Comparison of ENCODE assay signal across 24 cellular contexts in the genomic region with DNA sequence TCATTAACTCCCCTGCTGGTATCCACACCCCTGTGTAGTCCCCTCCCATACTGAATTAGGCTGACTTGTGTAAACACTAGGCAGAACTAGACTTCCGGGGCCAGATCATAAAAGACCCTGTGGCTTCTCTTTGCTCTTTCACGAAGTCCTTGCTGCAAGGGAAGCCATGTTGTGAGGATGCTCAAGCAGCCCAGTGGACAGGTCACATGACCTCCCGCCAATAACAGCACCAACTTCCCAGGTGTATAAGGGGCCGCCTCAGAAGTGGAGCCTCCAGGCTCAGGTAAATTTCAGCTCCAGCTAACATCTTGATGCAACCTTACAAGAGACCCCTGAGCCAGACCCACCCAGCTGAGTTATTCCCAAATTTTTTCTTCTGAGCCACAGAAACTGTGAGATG. TPM values are rescaled to one million over a fixed set of nuclear protein-coding genes. Genes with fewer than 3 reads are reported as not detected.
DNase-seq lines count a peak whose midpoint lies in the region; ATAC-seq, FAIRE-seq and TF ChIP-seq lines count a peak whose summit lies in the region.
"Had no signal": no experiment of that assay in that cellular context is flagged by ENCODE, and none has a peak within 500 bp of the region (broad histone marks: within the 10 kb centered on the region; RNA-seq: fewer than 3 reads in every experiment).

No MANE protein-coding gene starts in this region.

- H3K9me3 ChIP-seq in K562 (replicated peaks; ENCODE audit: control insufficient read depth, insufficient read depth, low read depth, low read length) = no peaks in the 10 kb centered on the region

- no peak overlapping the region for H3K4me2 ChIP-seq in K562 (ENCODE audit: insufficient read depth, low read length)
- H3K4me2 ChIP-seq: BLaER1 treated with 17β-estradiol and CSF1 and Interleukin-3, amounts not matched to agents 10 nM and 100 nM had no signal

- H3K4me1 ChIP-seq in K562 (replicated peaks in 1 of 2; ENCODE audit: control insufficient read depth in 2 of 2, insufficient read depth in 2 of 2, low read length in 2 of 2) (no peaks in the 10 kb centered on the region), rectal smooth muscle tissue (ENCODE audit: control insufficient read depth, insufficient read depth, low read length) (peaks cover 8% of the 10 kb centered on the region)

- CTCF ChIA-PET in K562 (lab: Yijun Ruan, JAX; ENCODE audit: low intra/inter-chr PET ratio) = no interaction called here

- WGBS in K562 (ENCODE audit: insufficient coverage, low coverage, missing lambda C conversion rate) = 9% methylated on average over 4 of the region's 4 CpGs

- no peak overlapping the region for H3K27ac ChIP-seq in K562 (ENCODE audit: extremely low read depth, low read depth, low read length)
- H3K27ac ChIP-seq in rectal smooth muscle tissue (ENCODE audit: low read depth, low read length) = peak overlapping the region; percentile 24
- H3K27ac ChIP-seq: BLaER1 treated with 17β-estradiol and CSF1 and Interleukin-3, amounts not matched to agents 10 nM and 100 nM had no signal

- H4K20me1 ChIP-seq in K562 (replicated peaks; ENCODE audit: control insufficient read depth, insufficient read depth, low read length) = no peaks in the 10 kb centered on the region
- H4K20me1 ChIP-seq: BLaER1 treated with 17β-estradiol and CSF1 and Interleukin-3, amounts not matched to agents 10 nM and 100 nM had no signal

- no peaks in the 10 kb centered on the region for H3K79me2 ChIP-seq in K562 (ENCODE audit: control insufficient read depth, insufficient read depth, low read length)

- peaks cover 3 to 5% of the 10 kb centered on the region in 2 experiments; a peak in 2 of 5 replicates for H3K27me3 ChIP-seq in K562 (ENCODE audit: control insufficient read depth in 2 of 2, insufficient read depth in 2 of 2, low read length in 2 of 2)
- H3K27me3 ChIP-seq in rectal smooth muscle tissue (ENCODE audit: control insufficient read depth, insufficient read depth, low read length) = no peaks in the 10 kb centered on the region
- H3K27me3 ChIP-seq: BLaER1 treated with 17β-estradiol and CSF1 and Interleukin-3, amounts not matched to agents 10 nM and 100 nM; MG63 had no signal

- TF ChIP-seq EP300 in Ishikawa (IDR thresholded peaks at IDR 0.05; ENCODE audit: borderline replicate concordance) (no peak), K562 (IDR thresholded peaks at IDR 0.05; ENCODE audit: low read length) (no peak)

- POLR2A ChIA-PET in K562 (lab: Yijun Ruan, JAX) = interaction anchor here (0.6 kb wide), 1 partner anchor 186 kb away, joined by 3 read pairs; no protein-coding TSS in a partner anchor

- no peak overlapping the region for H2AFZ ChIP-seq in K562 (ENCODE audit: low read depth, low read length)

- no peak for TF ChIP-seq POLR2A in K562 (conservative IDR thresholded peaks at IDR 0.05)

- no peak for ATAC-seq in K562

- TF ChIP-seq RAD21 in Ishikawa (IDR thresholded peaks at IDR 0.05; ENCODE audit: low read depth) (no peak), K562 (CRISPR knock-in tag; conservative IDR thresholded peaks at IDR 0.05 in 1 of 2, IDR thresholded peaks at IDR 0.05 in 1 of 2) (no peak)

- DNase-seq in NCI-H748 (lab: John Stamatoyannopoulos, UW; ENCODE audit: unreplicated experiment) (peak; percentile 63), NCI-H748 treated with DMSO at 0.1 percent for 48 hours (lab: John Stamatoyannopoulos, UW) (no peak), K562 (ENCODE audit: extremely low read depth in 1 of 4, low spot score in 3 of 4) (no peak), NCI-H524 treated with DMSO at 0.1 percent for 48 hours (lab: John Stamatoyannopoulos, UW) (no peak), NCI-H510A (lab: John Stamatoyannopoulos, UW) (no peak)
- DNase-seq: AML-193; CD4-positive, alpha-beta T cell; KG1; MG63; NCI-H1105 treated with DMSO at 0.1 percent for 48 hours; NCI-H1694; NCI-H2029 treated with DMSO at 0.1 percent for 48 hours; NCI-H2227 treated with DMSO at 0.1 percent for 48 hours; NCI-H510A treated with DMSO at 0.1 percent for 48 hours; RPMI8226; SHP77 had no signal

- H3K36me3 ChIP-seq in K562 (ENCODE audit: control insufficient read depth, insufficient read depth, low read length) = no peaks in the 10 kb centered on the region
- peaks cover 2% of the 10 kb centered on the region for H3K36me3 ChIP-seq in rectal smooth muscle tissue (ENCODE audit: control insufficient read depth, insufficient read depth, low read length)
- H3K36me3 ChIP-seq: MG63 had no signal

- FAIRE-seq in K562 (lab: Jason Lieb, UNC) = no peak
- FAIRE-seq: A204.1, D721Med, G401.6, GM12891, GM19239 had no signal

- BruUV-seq in K562 (replicated peaks; lab: Mats Ljungman, UMichigan) = no TSS peak

- H3K9me1 ChIP-seq in K562 (ENCODE audit: control insufficient read depth, insufficient read depth, low read length) = no peaks in the 10 kb centered on the region

- H3K9ac ChIP-seq in K562 (ENCODE audit: insufficient read depth in 1 of 2, low read depth in 2 of 2, low read length in 2 of 2) = no peak overlapping the region
- no peak overlapping the region for H3K9ac ChIP-seq in rectal smooth muscle tissue (ENCODE audit: low read length)
- H3K9ac ChIP-seq: BLaER1 treated with 17β-estradiol and CSF1 and Interleukin-3, amounts not matched to agents 10 nM and 100 nM had no signal

- H3K4me3 ChIP-seq in K562 (no peak overlapping the region), rectal smooth muscle tissue (ENCODE audit: low read length) (no peak overlapping the region)
- H3K4me3 ChIP-seq: BLaER1 treated with 17β-estradiol and CSF1 and Interleukin-3, amounts not matched to agents 10 nM and 100 nM; MG63 had no signal

- in situ Hi-C loops in K562 (cut with MboI) = no loop called here

- intact Hi-C loops in K562 (cut with micrococcal nuclease) = no loop called here

- no peak for TF ChIP-seq CTCF in K562 (IDR thresholded peaks at IDR 0.05 in 2 of 3, conservative IDR thresholded peaks at IDR 0.05 in 1 of 3; ENCODE audit: insufficient read depth in 2 of 3, low read depth in 1 of 3, low read length in 3 of 3)

TF ChIP-seq in Ishikawa, 13 proteins besides CTCF, POLR2A, EP300 and RAD21:
- TF ChIP-seq, protein P1, sequence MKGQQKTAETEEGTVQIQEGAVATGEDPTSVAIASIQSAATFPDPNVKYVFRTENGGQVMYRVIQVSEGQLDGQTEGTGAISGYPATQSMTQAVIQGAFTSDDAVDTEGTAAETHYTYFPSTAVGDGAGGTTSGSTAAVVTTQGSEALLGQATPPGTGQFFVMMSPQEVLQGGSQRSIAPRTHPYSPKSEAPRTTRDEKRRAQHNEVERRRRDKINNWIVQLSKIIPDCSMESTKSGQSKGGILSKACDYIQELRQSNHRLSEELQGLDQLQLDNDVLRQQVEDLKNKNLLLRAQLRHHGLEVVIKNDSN (IDR thresholded peaks at IDR 0.05) = peak; percentile 61
- TF ChIP-seq NFIC (IDR thresholded peaks at IDR 0.05) (no peak), TEAD4 (IDR thresholded peaks at IDR 0.05) (no peak), EGR1 (IDR thresholded peaks at IDR 0.05) (no peak)

TF ChIP-seq in K562, 482 proteins besides CTCF, POLR2A, EP300 and RAD21 (continues in another document):
- TF ChIP-seq FOXA3 (CRISPR knock-in tag; conservative IDR thresholded peaks at IDR 0.05 in 1 of 2, IDR thresholded peaks at IDR 0.05 in 1 of 2) (no peak), NFE2L1 (tag; IDR thresholded peaks at IDR 0.05; ENCODE audit: borderline replicate concordance, low read depth) (no peak), ETV6 (IDR thresholded peaks at IDR 0.05; ENCODE audit: borderline replicate concordance in 1 of 2, low read depth in 2 of 2, low read length in 1 of 2) (no peak), ETV6 (CRISPR knock-in tag; IDR thresholded peaks at IDR 0.05; ENCODE audit: borderline replicate concordance) (no peak)
- TF ChIP-seq, protein P2, sequence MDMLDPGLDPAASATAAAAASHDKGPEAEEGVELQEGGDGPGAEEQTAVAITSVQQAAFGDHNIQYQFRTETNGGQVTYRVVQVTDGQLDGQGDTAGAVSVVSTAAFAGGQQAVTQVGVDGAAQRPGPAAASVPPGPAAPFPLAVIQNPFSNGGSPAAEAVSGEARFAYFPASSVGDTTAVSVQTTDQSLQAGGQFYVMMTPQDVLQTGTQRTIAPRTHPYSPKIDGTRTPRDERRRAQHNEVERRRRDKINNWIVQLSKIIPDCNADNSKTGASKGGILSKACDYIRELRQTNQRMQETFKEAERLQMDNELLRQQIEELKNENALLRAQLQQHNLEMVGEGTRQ (CRISPR knock-in tag; IDR thresholded peaks at IDR 0.05) = peak; percentile 56
- TF ChIP-seq, protein P1 (CRISPR knock-in tag; IDR thresholded peaks at IDR 0.05) = peak; percentile 71
- TF ChIP-seq, protein P3, sequence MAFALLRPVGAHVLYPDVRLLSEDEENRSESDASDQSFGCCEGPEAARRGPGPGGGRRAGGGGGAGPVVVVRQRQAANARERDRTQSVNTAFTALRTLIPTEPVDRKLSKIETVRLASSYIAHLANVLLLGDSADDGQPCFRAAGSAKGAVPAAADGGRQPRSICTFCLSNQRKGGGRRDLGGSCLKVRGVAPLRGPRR (CRISPR knock-in tag; IDR thresholded peaks at IDR 0.05) = no peak

RNA-seq across cellular contexts. Expression of a gene that starts 11.3 kb away (rescaled TPM):
- 35.6 and 74.5 TPM in 2 replicates for total RNA-seq in K562 (2011; cell fraction: chromatin; rRNA removed; ENCODE audit: low replicate concordance)
- 43.2 and 43.6 TPM in 2 replicates for total RNA-seq in K562 (2011; cell fraction: nucleolus; rRNA removed)
- total RNA-seq in K562 (2011; cell fraction: nucleoplasm; rRNA removed) = 40.0 and 43.0 TPM in 2 replicates
- total RNA-seq in K562 (2014; rRNA removed) (17.0 and 19.5 TPM in 2 replicates), K562 (2014; rRNA removed; fragmentation: Illumina TruSeq; extraction: Trizol) (8.1 and 9.1 TPM in 2 replicates), K562 (2015; rRNA removed; fragmentation: Illumina TruSeq; extraction: Trizol) (8.5 and 9.1 TPM in 2 replicates), K562 (2021) (42.2 and 45.5 TPM in 2 replicates)
- polyA plus RNA-seq in K562 (2011; rRNA removed) (2.9 and 4.2 TPM in 2 replicates), K562 (2014; fragmentation: Illumina TruSeq; extraction: Trizol) (5.0 and 6.8 TPM in 2 replicates), K562 (2014; fragmentation: Nextera tagmentation; extraction: Ambion mirVana) (under 1 TPM; 0.32 to 0.34 TPM), K562 (2014; rRNA removed) (11.8 TPM in 2 replicates)
- polyA plus RNA-seq in K562 (2011; cell fraction: cytosol; rRNA removed) = 3.6 and 6.2 TPM in 2 replicates
- polyA plus RNA-seq in K562 (2011; cell fraction: nucleus; rRNA removed) = 7.9 and 12.0 TPM in 2 replicates
- 6.4 and 7.3 TPM in 2 replicates for polyA plus RNA-seq in K562 (2012)
- 6.7 and 8.7 TPM in 2 replicates for polyA minus RNA-seq in K562 (2011; rRNA and poly(A)+ RNA removed)
- 21.3 and 27.0 TPM in 2 replicates for polyA minus RNA-seq in K562 (2011; cell fraction: cytosol; rRNA and poly(A)+ RNA removed)
- 9.7 and 11.6 TPM in 2 replicates for polyA minus RNA-seq in K562 (2011; cell fraction: nucleus; rRNA and poly(A)+ RNA removed)
